10 cellular contexts compared by ENCODE assay signal in genomic region chr4:163681208-163681821, GRCh38.
DNase-seq lines count a peak whose midpoint lies in the region; ATAC-seq, FAIRE-seq and TF ChIP-seq lines count a peak whose summit lies in the region.
"Had no signal": no experiment of that assay in that cellular context is flagged by ENCODE, and none has a peak within 500 bp of the region (broad histone marks: within the 10 kb centered on the region; RNA-seq: fewer than 3 reads in every experiment).

No MANE protein-coding gene starts in this region.

- intact Hi-C loops in esophagus squamous epithelium (cut with DNase I) = no loop called here

- H3K36me3 ChIP-seq in Peyer's patch (no peaks in the 10 kb centered on the region), esophagus squamous epithelium (no peaks in the 10 kb centered on the region), small intestine (ENCODE audit: control insufficient read depth in 2 of 2, insufficient read depth in 2 of 2, low read length in 2 of 2) (no peaks in the 10 kb centered on the region)

- H3K27ac ChIP-seq in Peyer's patch (no peak overlapping the region), esophagus squamous epithelium (no peak overlapping the region), small intestine (ENCODE audit: low read depth in 1 of 2, low read length in 1 of 2) (no peak overlapping the region)

- in situ Hi-C loops in ACHN (cut with HindIII; ENCODE audit: low pct_ligation_motif_present, low pct_unique_long_range_greater_than_20kb, low sequenced_read_pairs) = no loop called here

- 24 to 34% methylated on average over 2 of the region's 2 CpGs for WGBS in esophagus squamous epithelium, 2 donors
- 22 to 34% (median 24%) methylated on average over 2 of the region's 2 CpGs for WGBS in small intestine, 3 donors

- H3K9me3 ChIP-seq in Peyer's patch (no peaks in the 10 kb centered on the region), esophagus squamous epithelium (no peaks in the 10 kb centered on the region), small intestine (ENCODE audit: control insufficient read depth, low read depth) (no peaks in the 10 kb centered on the region)

- H3K4me3 ChIP-seq in Peyer's patch = no peak overlapping the region
- H3K4me3 ChIP-seq in esophagus squamous epithelium = no peak overlapping the region
- no peak overlapping the region for H3K4me3 ChIP-seq in small intestine (ENCODE audit: low read depth in 1 of 2, low read length in 2 of 2)

- TF ChIP-seq CTCF in Peyer's patch (IDR thresholded peaks at IDR 0.05) (peak; percentile 57 to 79 (median 62)), esophagus squamous epithelium (IDR thresholded peaks at IDR 0.05) (peak in 5 of 6 experiments; percentile 28 to 45 (median 38))

- H3K27me3 ChIP-seq in Peyer's patch = no peaks in the 10 kb centered on the region
- H3K27me3 ChIP-seq in esophagus squamous epithelium = no peaks in the 10 kb centered on the region
- no peaks in the 10 kb centered on the region for H3K27me3 ChIP-seq in small intestine (ENCODE audit: control insufficient read depth in 2 of 2, insufficient read depth in 2 of 2, low read length in 2 of 2)

- TF ChIP-seq POLR2A in Peyer's patch (IDR thresholded peaks at IDR 0.05) (no peak), esophagus squamous epithelium (IDR thresholded peaks at IDR 0.05) (no peak)

- H3K4me1 ChIP-seq in Peyer's patch (no peaks in the 10 kb centered on the region), esophagus squamous epithelium (no peaks in the 10 kb centered on the region), small intestine (ENCODE audit: control insufficient read depth in 2 of 2, insufficient read depth in 1 of 2, low read depth in 1 of 2, low read length in 1 of 2) (no peaks in the 10 kb centered on the region)

- no peak for FAIRE-seq in small intestine (lab: Jason Lieb, UNC)
- FAIRE-seq: endometrium, G401.6 had no signal

- no peak for DNase-seq in activated CD4-positive, CD25-positive, alpha-beta regulatory T cell treated with anti-CD3 and anti-CD28 coated beads, Interleukin-2, amount 50 U/mL, for 72 hours
- DNase-seq in Peyer's patch (peak in 2 of 3 donors; percentile 24 to 44), esophagus squamous epithelium (lab: John Stamatoyannopoulos, UW) (no peak), small intestine (peak; percentile 45), ACHN (no peak)

- peak; percentile 58 to 60 for ATAC-seq in activated CD4-positive, CD25-positive, alpha-beta regulatory T cell treated with anti-CD3 and anti-CD28 coated beads, Interleukin-2, amount 50 U/mL, for 24 hours
- ATAC-seq in GM19035 (IDR thresholded peaks at IDR 0.05; ENCODE audit: unreplicated experiment) (peak; percentile 91), HG03139 (IDR thresholded peaks at IDR 0.05; ENCODE audit: unreplicated experiment) (peak; percentile 61)

Comparison
In these comparisons a context has a peak if more than half of its experiments do, and no peak if none do; other contexts are left out.
1. DNase-seq: peak in Peyer's patch (2 of 3) and small intestine (single experiment); none in activated CD4-positive, CD25-positive, alpha-beta regulatory T cell treated with anti-CD3 and anti-CD28 coated beads, Interleukin-2, amount 50 U/mL, for 72 hours (single experiment), esophagus squamous epithelium (single experiment) and ACHN (single experiment).
2. Peak in every context shown above with its lines, with median percentiles within 50 percentile points of each other: ATAC-seq.